In the genomic region with DNA sequence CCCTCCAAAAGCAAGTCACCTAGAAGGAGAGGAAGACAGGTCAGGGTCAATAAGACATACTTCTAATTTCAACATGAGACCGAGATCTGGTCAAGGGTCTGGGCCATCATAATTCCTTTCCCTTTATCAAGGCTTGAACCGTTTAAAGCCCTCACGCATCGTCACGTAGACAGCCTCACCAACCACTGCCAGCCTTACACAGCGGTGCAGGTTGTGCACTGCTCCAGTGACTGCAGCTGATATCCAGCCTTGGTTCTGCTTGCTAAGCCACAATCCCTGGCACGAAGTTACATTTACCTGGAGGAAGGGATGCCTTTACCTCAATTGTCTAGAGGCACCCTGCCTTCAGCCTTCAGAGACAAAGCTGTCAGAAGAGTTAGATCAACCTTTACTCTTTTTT, we compare ENCODE assay signal across 19 cellular contexts.
"Had no signal": no experiment of that assay in that cellular context is flagged by ENCODE, and none has a peak within 500 bp of the region (broad histone marks: within the 10 kb centered on the region; RNA-seq: fewer than 3 reads in every experiment).

No MANE protein-coding gene starts in this region.

- ATAC-seq: heart right ventricle; pancreas; sciatic nerve; stimulated activated naive CD8-positive, alpha-beta T cell treated with anti-CD3 and anti-CD28 coated beads, Interleukin-15, Interleukin-2, amounts not matched to agents 100 U/mL and 50 U/mL, for 24 hours had no signal

- H3K27me3 ChIP-seq: colonic mucosa, pancreas, testis, upper lobe of left lung, uterus had no signal

- H3K4me3 ChIP-seq: colonic mucosa, heart right ventricle, pancreas, skin epidermis, testis, upper lobe of left lung, uterus had no signal

- H3K9me3 ChIP-seq: colonic mucosa, pancreas, testis, upper lobe of left lung, uterus had no signal

- H3K36me3 ChIP-seq: colonic mucosa, heart right ventricle, pancreas, upper lobe of left lung, uterus had no signal

- DNase-seq: colonic mucosa; effector CD4-positive, alpha-beta T cell; endodermal cell; erythroblast; heart right ventricle; hypothalamus; kidney glomerular epithelial cell; mesendoderm; naive B cell; occipital lobe; pancreas; retina; stimulated activated CD4-positive, alpha-beta T cell treated with anti-CD3 and anti-CD28 coated beads, Interleukin-2, amount 100 ng/mL, for 48 hours; stimulated activated naive CD8-positive, alpha-beta T cell treated with anti-CD3 and anti-CD28 coated beads, Interleukin-15, Interleukin-2, amounts not matched to agents 100 U/mL and 50 U/mL, for 24 hours; testis; upper lobe of left lung; uterus had no signal

- H3K27ac ChIP-seq: colonic mucosa, heart right ventricle, pancreas, skin epidermis, upper lobe of left lung had no signal

- H3K4me1 ChIP-seq: colonic mucosa, pancreas had no signal
